Comparison of ENCODE assay signal across 19 cellular contexts in the genomic region with DNA sequence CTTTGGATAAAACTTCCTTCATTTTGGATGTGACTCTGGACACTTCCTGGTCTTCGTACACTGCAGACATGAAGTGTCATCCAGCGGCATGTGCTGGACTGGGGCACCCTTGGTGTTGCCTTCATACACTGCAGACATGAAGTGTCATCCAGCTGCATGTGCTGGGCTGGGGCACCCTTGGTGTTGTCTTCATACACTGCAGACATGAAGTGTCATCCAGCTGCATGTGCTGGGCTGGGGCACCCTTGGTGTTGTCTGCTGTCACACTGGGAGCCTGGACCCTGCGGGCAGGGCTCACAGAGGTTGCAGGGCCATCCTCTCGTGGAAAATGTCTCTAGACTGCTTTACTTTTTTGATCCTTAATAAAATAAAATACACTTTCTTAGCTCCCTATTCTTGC.
A peak's percentile ranks its signal among the peaks of the same experiment; 100 is the strongest.
DNase-seq lines count a peak whose midpoint lies in the region; ATAC-seq and TF ChIP-seq lines count a peak whose summit lies in the region.
"Had no signal": no experiment of that assay in that cellular context is flagged by ENCODE, and none has a peak within 500 bp of the region (broad histone marks: within the 10 kb centered on the region; RNA-seq: fewer than 3 reads in every experiment).

No MANE protein-coding gene starts in this region.

- TF ChIP-seq EP300 in sigmoid colon (IDR thresholded peaks at IDR 0.05), result no peak

- TF ChIP-seq CTCF in heart left ventricle (IDR thresholded peaks at IDR 0.05) (no peak), sigmoid colon (IDR thresholded peaks at IDR 0.05) (no peak)

- ATAC-seq in heart left ventricle (no peak), GM21381 (IDR thresholded peaks at IDR 0.05; ENCODE audit: unreplicated experiment) (no peak)
- ATAC-seq: A549; CD8-positive, alpha-beta T cell had no signal

- no peaks in the 10 kb centered on the region for H3K9me3 ChIP-seq in heart left ventricle
- no peaks in the 10 kb centered on the region for H3K9me3 ChIP-seq in sigmoid colon
- H3K9me3 ChIP-seq: A549; BLaER1 treated with 17β-estradiol and CSF1 and Interleukin-3, amounts not matched to agents 10 nM and 100 nM; Caco-2 had no signal

- H3K36me3 ChIP-seq in heart left ventricle, result no peaks in the 10 kb centered on the region
- no peaks in the 10 kb centered on the region for H3K36me3 ChIP-seq in sigmoid colon
- H3K36me3 ChIP-seq: BLaER1 treated with 17β-estradiol and CSF1 and Interleukin-3, amounts not matched to agents 10 nM and 100 nM had no signal

- H3K27me3 ChIP-seq in heart left ventricle (peaks cover 0 to 30% (median 6%) of the 10 kb centered on the region in 9 donors), sigmoid colon (peaks cover 0 to 32% (median 0%) of the 10 kb centered on the region in 3 donors)
- H3K27me3 ChIP-seq: BLaER1 treated with 17β-estradiol and CSF1 and Interleukin-3, amounts not matched to agents 10 nM and 100 nM had no signal

- DNase-seq in activated effector memory CD4-positive, alpha-beta T cell treated with anti-CD3 and anti-CD28 coated beads, Interleukin-2, amount 50 U/mL, for 16 hours, result peak; percentile 42
- no peak for DNase-seq in activated effector memory CD4-positive, alpha-beta T cell treated with Interleukin-2 at 50 U/mL for 16 hours
- DNase-seq in cardiac septum (ENCODE audit: low spot score) (peak; percentile 41), heart left ventricle (no peak), mesenteric fat pad (ENCODE audit: low spot score) (peak; percentile 43), sigmoid colon (peak; percentile 11), NCI-H524 (lab: John Stamatoyannopoulos, UW) (no peak)
- DNase-seq: AML-193; Caco-2; Calu3; CD4-positive, alpha-beta T cell; CD8-positive, alpha-beta T cell; DMS79 treated with DMSO at 0.1 percent for 48 hours; GF-D8 had no signal

- no peak overlapping the region for H3K4me3 ChIP-seq in heart left ventricle
- H3K4me3 ChIP-seq in sigmoid colon, result no peak overlapping the region
- H3K4me3 ChIP-seq: A549; BLaER1 treated with 17β-estradiol and CSF1 and Interleukin-3, amounts not matched to agents 10 nM and 100 nM had no signal

- H3K27ac ChIP-seq in heart left ventricle (no peak overlapping the region), sigmoid colon (no peak overlapping the region)
- H3K27ac ChIP-seq: 22Rv1; A549; BLaER1 treated with 17β-estradiol and CSF1 and Interleukin-3, amounts not matched to agents 10 nM and 100 nM; C4-2B had no signal

- intact Hi-C loops in cardiac septum (cut with DNase I) (no loop called here), heart left ventricle (cut with DNase I) (loop anchor here in 1 of 10 donors (10.0 kb wide), 1 partner anchor 668 kb away; no protein-coding TSS in a partner anchor), sigmoid colon (cut with DNase I) (no loop called here)

- 80 to 87% (median 84%) methylated on average over 4 of the region's 4 CpGs for WGBS in heart left ventricle, 4 donors
- 83 to 88% methylated on average over 4 of the region's 4 CpGs for WGBS in sigmoid colon, 2 donors

- TF ChIP-seq POLR2A in heart left ventricle (IDR thresholded peaks at IDR 0.05) (no peak), sigmoid colon (IDR thresholded peaks at IDR 0.05) (no peak)

- H3K4me1 ChIP-seq in heart left ventricle (no peaks in the 10 kb centered on the region), sigmoid colon (no peaks in the 10 kb centered on the region)
- H3K4me1 ChIP-seq: A549; BLaER1 treated with 17β-estradiol and CSF1 and Interleukin-3, amounts not matched to agents 10 nM and 100 nM; Caco-2 had no signal

Comparison
In these comparisons a context has a peak if more than half of its experiments do, and no peak if none do; other contexts are left out.
1. DNase-seq: peak in activated effector memory CD4-positive, alpha-beta T cell treated with anti-CD3 and anti-CD28 coated beads, Interleukin-2, amount 50 U/mL, for 16 hours (single experiment), cardiac septum (single experiment), mesenteric fat pad (single experiment) and sigmoid colon (single experiment); none in activated effector memory CD4-positive, alpha-beta T cell treated with Interleukin-2 at 50 U/mL for 16 hours (single experiment), heart left ventricle (0 of 5) and NCI-H524 (0 of 2).